1 cellular context compared by ENCODE assay signal in the genomic region with DNA sequence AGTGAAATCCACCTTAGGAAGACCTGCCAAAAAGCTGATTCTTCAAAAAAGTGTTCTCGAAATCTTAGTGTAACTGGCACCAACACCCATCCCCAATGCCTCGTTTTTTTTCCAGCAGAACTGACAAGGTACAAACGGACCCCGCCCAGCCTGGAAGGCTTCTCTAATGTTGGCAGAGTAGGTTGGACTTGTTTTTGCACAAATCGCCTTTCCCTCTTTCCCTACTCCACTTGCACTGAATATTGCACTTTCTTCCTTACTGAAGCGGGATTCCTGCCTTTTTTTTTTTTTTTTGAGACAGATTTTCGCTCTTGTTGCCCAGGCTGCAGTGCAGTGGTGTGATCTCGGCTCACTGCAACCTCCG.
TF ChIP-seq lines count a peak whose summit lies in the region.

No MANE protein-coding gene starts in this region.

TF ChIP-seq in GM23338, 12 proteins besides CTCF, POLR2A, EP300 and RAD21 (continued from another document):
- no peak for TF ChIP-seq JUNB (IDR thresholded peaks at IDR 0.05; ENCODE audit: unreplicated experiment)
